Comparison of ENCODE assay signal across 12 cellular contexts in genomic region chr6:135499441-135500340, GRCh38.
"Had no signal": no experiment of that assay in that cellular context is flagged by ENCODE, and none has a peak within 500 bp of the region (broad histone marks: within the 10 kb centered on the region; RNA-seq: fewer than 3 reads in every experiment).

No MANE protein-coding gene starts in this region.

- ATAC-seq: activated naive CD8-positive, alpha-beta T cell treated with anti-CD3 and anti-CD28 coated beads, Interleukin-2, amount 50 U/mL, for 24 hours; gastrocnemius medialis; stimulated activated effector memory CD8-positive, alpha-beta T cell treated with anti-CD3 and anti-CD28 coated beads, Interleukin-12 subunit alpha, Interleukin-12 subunit beta, amount 100 ng/mL, for 72 hours had no signal

- H3K36me3 ChIP-seq: gastrocnemius medialis, ovary had no signal

- H3K27me3 ChIP-seq: gastrocnemius medialis, ovary had no signal

- DNase-seq: activated CD4-positive, alpha-beta T cell treated with anti-CD3 and anti-CD28 coated beads, Interleukin-2, amount 10 ng/mL, durations not matched to agents 7 days and 5 days; activated CD4-positive, CD25-positive, alpha-beta regulatory T cell; activated CD8-positive, alpha-beta memory T cell treated with anti-CD3 and anti-CD28 coated beads for 24 hours; activated naive CD4-positive, alpha-beta T cell treated with Interleukin-2 at 50 U/mL for 16 hours; activated naive CD8-positive, alpha-beta T cell treated with anti-CD3 and anti-CD28 coated beads, Interleukin-2, amount 50 U/mL, for 24 hours; effector CD4-positive, alpha-beta T cell; gastrocnemius medialis; kidney glomerular epithelial cell; ovary; T-helper 1 cell had no signal

- H3K9me3 ChIP-seq: gastrocnemius medialis, ovary had no signal

- FAIRE-seq: endothelial cell of umbilical vein had no signal
